Comparison of ENCODE assay signal across 1 cellular context in genomic region chr14:103385994-103386491, GRCh38.
TF ChIP-seq lines count a peak whose summit lies in the region.

No MANE protein-coding gene starts in this region.

TF ChIP-seq in HepG2, 621 proteins besides CTCF, POLR2A, EP300 and RAD21 (continued from another document):
- TF ChIP-seq CSRNP1 (CRISPR knock-in tag; IDR thresholded peaks at IDR 0.05) (0 out of 2 replicates have a peak, but pooled peaks have one; percentile 9), CEBPG (CRISPR knock-in tag; IDR thresholded peaks at IDR 0.05) (peak; percentile 51), ZNF431 (CRISPR knock-in tag; IDR thresholded peaks at IDR 0.05; ENCODE audit: borderline replicate concordance, low read depth) (no peak), BHLHE40 (IDR thresholded peaks at IDR 0.05; ENCODE audit: low read length) (no peak), MAFK (conservative IDR thresholded peaks at IDR 0.05 in 1 of 2, IDR thresholded peaks at IDR 0.05 in 1 of 2; ENCODE audit: low read length in 2 of 2) (no peak), NRL (CRISPR knock-in tag; IDR thresholded peaks at IDR 0.05; ENCODE audit: borderline replicate concordance) (peak; percentile 47; the same call in 1 of the 2 replicates)
